ENCODE assay signal across 20 cellular contexts in the genomic region with DNA sequence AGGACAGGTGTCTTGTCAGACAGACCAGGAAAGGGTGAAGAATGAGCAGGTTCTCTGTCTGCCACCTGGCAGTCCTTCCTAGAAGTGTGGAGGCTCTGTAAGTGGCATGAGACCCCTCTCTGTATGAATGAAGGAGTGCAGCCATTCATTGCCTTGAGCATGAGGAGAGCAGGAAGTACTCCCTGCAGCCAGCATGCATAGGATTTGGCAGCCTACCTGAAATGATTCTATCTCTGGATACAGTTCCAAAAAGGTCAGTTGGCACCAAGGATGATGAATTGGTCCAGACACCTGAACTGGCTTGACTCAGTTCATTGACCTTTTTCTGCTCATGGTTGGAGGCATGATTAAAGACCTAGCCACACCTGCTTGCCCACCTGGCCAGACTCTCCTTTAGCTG.
DNase-seq lines count a peak whose midpoint lies in the region; ATAC-seq and TF ChIP-seq lines count a peak whose summit lies in the region.
"Had no signal": no experiment of that assay in that cellular context is flagged by ENCODE, and none has a peak within 500 bp of the region (broad histone marks: within the 10 kb centered on the region; RNA-seq: fewer than 3 reads in every experiment).

No MANE protein-coding gene starts in this region.

- CTCF ChIA-PET in activated naive CD4-positive, alpha-beta T cell treated with anti-CD3 and anti-CD28 coated beads for 36 hours (lab: Charles Lee): interaction anchor here (1.6 to 1.8 kb wide), 2 partner anchors 12 to 195 kb away, joined by 3 to 9 read pairs; no protein-coding TSS in a partner anchor

- no peak overlapping the region for H3K27ac ChIP-seq in heart right ventricle
- H3K27ac ChIP-seq: C4-2B, SJCRH30 had no signal

- no peak for TF ChIP-seq CTCF in heart right ventricle (IDR thresholded peaks at IDR 0.05)

- no peak for DNase-seq in activated naive CD4-positive, alpha-beta T cell treated with anti-CD3 and anti-CD28 coated beads, Interleukin-2, amount 50 U/mL, for 72 hours (ENCODE audit: low spot score in 2 of 2)
- DNase-seq in activated naive CD4-positive, alpha-beta T cell treated with anti-CD3 and anti-CD28 coated beads for 36 hours: no peak
- DNase-seq in T-helper 17 cell: no peak
- DNase-seq in cerebellum (ENCODE audit: low spot score): peak; percentile 74
- no peak for DNase-seq in stimulated activated naive B cell treated with anti-CD40 and anti-IgM and Interleukin-4, amounts not matched to agents 10 μg/mL and 1 μg/mL and 100 μg/mL, for 72 hours
- DNase-seq in heart right ventricle: no peak
- DNase-seq in inferior parietal cortex (ENCODE audit: extremely low spot score): no peak
- DNase-seq: AML-193; CD8-positive, alpha-beta memory T cell; GF-D8; IMR-90; NCI-H1105; NCI-H146; NCI-H2029 treated with DMSO at 0.1 percent for 48 hours; NCI-H226; NCI-H524; NCI-H82; SJCRH30 had no signal

- H3K27me3 ChIP-seq in heart right ventricle: peaks cover 0 to 12% (median 0%) of the 10 kb centered on the region in 7 donors
- H3K27me3 ChIP-seq: SJCRH30 had no signal

- no peaks in the 10 kb centered on the region for H3K27me3 Mint-ChIP-seq in activated naive CD4-positive, alpha-beta T cell treated with anti-CD3 and anti-CD28 coated beads for 36 hours (ENCODE audit: low read depth)
- no peaks in the 10 kb centered on the region for H3K27me3 Mint-ChIP-seq in T-helper 17 cell
- no peaks in the 10 kb centered on the region for H3K27me3 Mint-ChIP-seq in stimulated activated naive B cell treated with anti-CD40 and anti-IgM and Interleukin-4, amounts not matched to agents 10 μg/mL and 1 μg/mL and 100 μg/mL, for 72 hours
- H3K27me3 Mint-ChIP-seq: CD8-positive, alpha-beta memory T cell had no signal

- H3K27ac Mint-ChIP-seq in activated naive CD4-positive, alpha-beta T cell treated with anti-CD3 and anti-CD28 coated beads, Interleukin-2, amount 50 U/mL, for 72 hours: peak overlapping the region; percentile 51 to 86
- H3K27ac Mint-ChIP-seq in activated naive CD4-positive, alpha-beta T cell treated with anti-CD3 and anti-CD28 coated beads for 36 hours: no peak overlapping the region
- peak overlapping the region; percentile 68 for H3K27ac Mint-ChIP-seq in T-helper 17 cell
- peak overlapping the region; percentile 79 for H3K27ac Mint-ChIP-seq in stimulated activated naive B cell treated with anti-CD40 and anti-IgM and Interleukin-4, amounts not matched to agents 10 μg/mL and 1 μg/mL and 100 μg/mL, for 72 hours

- intact Hi-C loops in activated naive CD4-positive, alpha-beta T cell treated with anti-CD3 and anti-CD28 coated beads for 36 hours (cut with micrococcal nuclease): loop anchor here (2.0 kb wide), 1 partner anchor 50 kb away; no protein-coding TSS in a partner anchor
- intact Hi-C loops in heart right ventricle (cut with DNase I): loop anchor here in 1 of 10 donors (10.0 kb wide), 1 partner anchor 64 kb away; no protein-coding TSS in a partner anchor

- H3K36me3 Mint-ChIP-seq in activated naive CD4-positive, alpha-beta T cell treated with anti-CD3 and anti-CD28 coated beads, Interleukin-2, amount 50 U/mL, for 72 hours: peaks cover 17 to 19% of the 10 kb centered on the region in 2 donors
- peaks cover 5% of the 10 kb centered on the region for H3K36me3 Mint-ChIP-seq in activated naive CD4-positive, alpha-beta T cell treated with anti-CD3 and anti-CD28 coated beads for 36 hours (ENCODE audit: low read depth)
- peaks cover 4% of the 10 kb centered on the region for H3K36me3 Mint-ChIP-seq in T-helper 17 cell (ENCODE audit: low read depth)
- H3K36me3 Mint-ChIP-seq in stimulated activated naive B cell treated with anti-CD40 and anti-IgM and Interleukin-4, amounts not matched to agents 10 μg/mL and 1 μg/mL and 100 μg/mL, for 72 hours: peaks cover 33 to 44% of the 10 kb centered on the region in 2 donors

- H3K4me3 Mint-ChIP-seq in activated naive CD4-positive, alpha-beta T cell treated with anti-CD3 and anti-CD28 coated beads for 36 hours: no peak overlapping the region
- H3K4me3 Mint-ChIP-seq in T-helper 17 cell: no peak overlapping the region
- H3K4me3 Mint-ChIP-seq in stimulated activated naive B cell treated with anti-CD40 and anti-IgM and Interleukin-4, amounts not matched to agents 10 μg/mL and 1 μg/mL and 100 μg/mL, for 72 hours: no peak overlapping the region

- ATAC-seq in activated naive CD4-positive, alpha-beta T cell treated with anti-CD3 and anti-CD28 coated beads, Interleukin-2, amount 50 U/mL, for 72 hours: no peak
- ATAC-seq in T-helper 17 cell (no peak), heart right ventricle (no peak)
- ATAC-seq in stimulated activated naive B cell treated with anti-CD40 and anti-IgM and Interleukin-4, amounts not matched to agents 10 μg/mL and 1 μg/mL and 100 μg/mL, for 72 hours (replicated peaks): no peak
- ATAC-seq: HCT116 had no signal

- H3K4me3 ChIP-seq in heart right ventricle: no peak overlapping the region
- H3K4me3 ChIP-seq: SJCRH30 had no signal

- peaks cover 0 to 12% of the 10 kb centered on the region in 2 donors for H3K9me3 Mint-ChIP-seq in activated naive CD4-positive, alpha-beta T cell treated with anti-CD3 and anti-CD28 coated beads, Interleukin-2, amount 50 U/mL, for 72 hours
- no peaks in the 10 kb centered on the region for H3K9me3 Mint-ChIP-seq in activated naive CD4-positive, alpha-beta T cell treated with anti-CD3 and anti-CD28 coated beads for 36 hours
- H3K9me3 Mint-ChIP-seq in stimulated activated naive B cell treated with anti-CD40 and anti-IgM and Interleukin-4, amounts not matched to agents 10 μg/mL and 1 μg/mL and 100 μg/mL, for 72 hours: peaks cover 0 to 2% of the 10 kb centered on the region in 2 donors
- H3K9me3 Mint-ChIP-seq: CD8-positive, alpha-beta memory T cell had no signal

- H3K9me3 ChIP-seq in T-helper 17 cell (ENCODE audit: control insufficient read depth, low read length, poor library complexity, severe bottlenecking): no peaks in the 10 kb centered on the region
- no peaks in the 10 kb centered on the region for H3K9me3 ChIP-seq in heart right ventricle
- H3K9me3 ChIP-seq: SJCRH30 had no signal

- H3K36me3 ChIP-seq in heart right ventricle: no peaks in the 10 kb centered on the region
- H3K36me3 ChIP-seq: SJCRH30 had no signal

- H3K4me1 ChIP-seq in heart right ventricle: no peaks in the 10 kb centered on the region
- H3K4me1 ChIP-seq: SJCRH30 had no signal

- peaks cover 16% of the 10 kb centered on the region for H3K4me1 Mint-ChIP-seq in activated naive CD4-positive, alpha-beta T cell treated with anti-CD3 and anti-CD28 coated beads for 36 hours (ENCODE audit: low read depth)
- peaks cover 12% of the 10 kb centered on the region for H3K4me1 Mint-ChIP-seq in T-helper 17 cell
- peaks cover 36 to 67% of the 10 kb centered on the region in 2 donors for H3K4me1 Mint-ChIP-seq in stimulated activated naive B cell treated with anti-CD40 and anti-IgM and Interleukin-4, amounts not matched to agents 10 μg/mL and 1 μg/mL and 100 μg/mL, for 72 hours
